ENCODE assay signal across 23 cellular contexts in the genomic region with DNA sequence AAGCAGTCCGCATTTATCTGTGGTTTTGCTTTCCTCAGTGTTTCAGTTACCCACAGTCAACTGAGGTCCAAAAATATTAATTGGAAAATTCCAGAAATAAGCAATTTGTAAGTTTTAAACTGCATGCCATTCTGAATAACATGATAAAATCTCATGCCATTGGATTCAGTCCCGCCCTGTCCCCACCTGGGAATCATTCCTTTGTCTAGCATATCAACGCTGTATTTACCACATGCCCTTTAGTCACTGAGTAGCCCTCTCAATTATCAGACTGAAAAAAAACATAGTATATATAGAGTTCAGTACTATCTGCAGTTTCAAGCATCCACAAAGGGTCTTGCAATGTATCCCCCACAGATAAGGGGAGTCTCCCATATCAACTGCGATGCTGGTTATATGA. TPM values are rescaled to one million over a fixed set of nuclear protein-coding genes. Genes with fewer than 3 reads are reported as not detected.
DNase-seq lines count a peak whose midpoint lies in the region; ATAC-seq, FAIRE-seq and TF ChIP-seq lines count a peak whose summit lies in the region.
"Had no signal": no experiment of that assay in that cellular context is flagged by ENCODE, and none has a peak within 500 bp of the region (broad histone marks: within the 10 kb centered on the region; RNA-seq: fewer than 3 reads in every experiment).

No MANE protein-coding gene starts in this region.

- no peaks in the 10 kb centered on the region for H3K27me3 Mint-ChIP-seq in activated CD4-positive, alpha-beta T cell treated with anti-CD3 and anti-CD28 coated beads for 36 hours
- no peaks in the 10 kb centered on the region for H3K27me3 Mint-ChIP-seq in activated CD4-positive, alpha-beta T cell treated with anti-CD3 and anti-CD28 coated beads, Interleukin-2, amount 10 ng/mL, durations not matched to agents 7 days and 5 days
- H3K27me3 Mint-ChIP-seq in IgD-negative memory B cell: no peaks in the 10 kb centered on the region
- no peaks in the 10 kb centered on the region for H3K27me3 Mint-ChIP-seq in astrocyte (ENCODE audit: low read depth, unreplicated experiment)
- H3K27me3 Mint-ChIP-seq: B cell; brain; dendritic cell treated with granulocyte-macrophage colony-stimulating factor and Interleukin-4, amounts not matched to agents 40 ng/mL and 50 ng/mL, for 4 days had no signal

- H3K36me3 Mint-ChIP-seq in activated CD4-positive, alpha-beta T cell treated with anti-CD3 and anti-CD28 coated beads for 36 hours (ENCODE audit: low read depth): peaks cover 42% of the 10 kb centered on the region
- H3K36me3 Mint-ChIP-seq in activated CD4-positive, alpha-beta T cell treated with anti-CD3 and anti-CD28 coated beads, Interleukin-2, amount 10 ng/mL, durations not matched to agents 7 days and 5 days (ENCODE audit: low read depth): peaks cover 52% of the 10 kb centered on the region
- H3K36me3 Mint-ChIP-seq in IgD-negative memory B cell (peaks cover 5% of the 10 kb centered on the region), astrocyte (ENCODE audit: low read depth, unreplicated experiment) (no peaks in the 10 kb centered on the region)

- H3K4me3 ChIP-seq in astrocyte (ENCODE audit: insufficient read depth, low read depth, low read length) (no peak overlapping the region), osteoblast (ENCODE audit: insufficient read depth, low read length) (no peak overlapping the region), mammary epithelial cell (replicated peaks in 1 of 3; ENCODE audit: insufficient read depth in 1 of 3, low read depth in 2 of 3, low read length in 3 of 3) (no peak overlapping the region)
- H3K4me3 ChIP-seq: heart left ventricle, left ventricle myocardium inferior had no signal

- no peak overlapping the region for H3K4me2 ChIP-seq in astrocyte (ENCODE audit: low read length)
- peak overlapping the region; percentile 31 for H3K4me2 ChIP-seq in osteoblast (ENCODE audit: insufficient read depth, low read length)
- no peak overlapping the region for H3K4me2 ChIP-seq in mammary epithelial cell (ENCODE audit: insufficient read depth, low read depth, low read length)

- POLR2A ChIA-PET in activated CD4-positive, alpha-beta T cell treated with anti-CD3 and anti-CD28 coated beads for 36 hours (lab: Charles Lee): interaction anchor here (1.1 kb wide), 1 partner anchor 15 kb away, joined by 13 read pairs; no protein-coding TSS in a partner anchor
- POLR2A ChIA-PET in activated CD4-positive, alpha-beta T cell treated with anti-CD3 and anti-CD28 coated beads, Interleukin-2, amount 10 ng/mL, durations not matched to agents 7 days and 5 days (lab: Charles Lee): no interaction called here

- H2AFZ ChIP-seq in astrocyte (ENCODE audit: low read depth, low read length): no peak overlapping the region
- no peak overlapping the region for H2AFZ ChIP-seq in osteoblast (ENCODE audit: low read length)
- no peak overlapping the region for H2AFZ ChIP-seq in mammary epithelial cell (ENCODE audit: low read depth, low read length)

- H3K4me1 Mint-ChIP-seq in activated CD4-positive, alpha-beta T cell treated with anti-CD3 and anti-CD28 coated beads for 36 hours: peaks cover 75% of the 10 kb centered on the region
- H3K4me1 Mint-ChIP-seq in activated CD4-positive, alpha-beta T cell treated with anti-CD3 and anti-CD28 coated beads, Interleukin-2, amount 10 ng/mL, durations not matched to agents 7 days and 5 days: peaks cover 62% of the 10 kb centered on the region
- peaks cover 35 to 46% (median 42%) of the 10 kb centered on the region in 3 donors for H3K4me1 Mint-ChIP-seq in IgD-negative memory B cell
- peaks cover 34% of the 10 kb centered on the region for H3K4me1 Mint-ChIP-seq in astrocyte (ENCODE audit: low read depth, unreplicated experiment)

- no TSS peak for BruUV-seq in mammary epithelial cell (replicated peaks; lab: Mats Ljungman, UMichigan)

- no peak for DNase-seq in activated CD4-positive, alpha-beta T cell treated with anti-CD3 and anti-CD28 coated beads for 36 hours
- DNase-seq in activated CD4-positive, alpha-beta T cell treated with anti-CD3 and anti-CD28 coated beads, Interleukin-2, amount 10 ng/mL, durations not matched to agents 7 days and 5 days: no peak
- DNase-seq in astrocyte (ENCODE audit: low read depth): peak; percentile 44
- DNase-seq in osteoblast (ENCODE audit: insufficient read length, low spot score, missing footprints): no peak
- DNase-seq in mammary epithelial cell: no peak
- no peak for DNase-seq in NCI-H146 treated with DMSO at 0.1 percent for 48 hours (lab: John Stamatoyannopoulos, UW; ENCODE audit: unreplicated experiment)
- DNase-seq: activated CD4-positive, alpha-beta T cell treated with anti-CD3 and anti-CD28 coated beads, Interleukin-2, amount 50 U/mL, for 4 hours; activated naive CD4-positive, alpha-beta T cell treated with anti-CD3 and anti-CD28 coated beads, Interleukin-2, amount 50 U/mL, for 16 hours; heart left ventricle; left ventricle myocardium inferior; NCI-H146; stimulated activated CD4-positive, alpha-beta T cell treated with anti-CD3 and anti-CD28 coated beads, Interleukin-4, amount 100 ng/mL, for 4 hours; substantia nigra; SW 1271 had no signal

- H4K20me1 ChIP-seq in astrocyte (ENCODE audit: insufficient read depth, low read length) (peaks cover 12% of the 10 kb centered on the region), osteoblast (ENCODE audit: insufficient read depth, low read length) (no peaks in the 10 kb centered on the region), mammary epithelial cell (ENCODE audit: insufficient read depth, low read length) (no peaks in the 10 kb centered on the region)

- peak overlapping the region; percentile 7 for H3K27ac Mint-ChIP-seq in activated CD4-positive, alpha-beta T cell treated with anti-CD3 and anti-CD28 coated beads for 36 hours
- no peak overlapping the region for H3K27ac Mint-ChIP-seq in activated CD4-positive, alpha-beta T cell treated with anti-CD3 and anti-CD28 coated beads, Interleukin-2, amount 10 ng/mL, durations not matched to agents 7 days and 5 days
- H3K27ac Mint-ChIP-seq in IgD-negative memory B cell (peak overlapping the region in 2 of 3 donors; percentile 3 to 65), astrocyte (ENCODE audit: unreplicated experiment) (no peak overlapping the region)
- H3K27ac Mint-ChIP-seq: B cell; dendritic cell treated with granulocyte-macrophage colony-stimulating factor and Interleukin-4, amounts not matched to agents 40 ng/mL and 50 ng/mL, for 4 days had no signal

- ATAC-seq in activated CD4-positive, alpha-beta T cell treated with anti-CD3 and anti-CD28 coated beads for 36 hours: no peak
- no peak for ATAC-seq in HG02938 (IDR thresholded peaks at IDR 0.05; ENCODE audit: unreplicated experiment)
- ATAC-seq: HCT116, HepG2 had no signal

- in situ Hi-C loops in mammary epithelial cell (cut with MboI; ENCODE audit: low sequenced_read_pairs in 2 of 2): no loop called here

- H3K36me3 ChIP-seq in astrocyte (ENCODE audit: insufficient read depth, low read length): peaks cover 4% of the 10 kb centered on the region
- peaks cover 3% of the 10 kb centered on the region for H3K36me3 ChIP-seq in osteoblast (ENCODE audit: insufficient read depth, low read length)
- no peaks in the 10 kb centered on the region for H3K36me3 ChIP-seq in mammary epithelial cell (ENCODE audit: insufficient read depth, low read length)
- H3K36me3 ChIP-seq: left ventricle myocardium inferior had no signal

- CTCF ChIA-PET in activated CD4-positive, alpha-beta T cell treated with anti-CD3 and anti-CD28 coated beads for 36 hours (lab: Charles Lee): interaction anchor here (0.6 to 2.7 kb wide), 4 partner anchors 10 to 119 kb away, joined by 3 to 16 read pairs (median 6); a partner anchor contains a TSS
- CTCF ChIA-PET in activated CD4-positive, alpha-beta T cell treated with anti-CD3 and anti-CD28 coated beads, Interleukin-2, amount 10 ng/mL, durations not matched to agents 7 days and 5 days (lab: Charles Lee): interaction anchor here (1.5 kb wide), 1 partner anchor 10 kb away, joined by 3 read pairs; no protein-coding TSS in a partner anchor
- CTCF ChIA-PET in mammary epithelial cell (lab: Charles Lee; ENCODE audit: low non-redundant PET): no interaction called here

- H3K79me2 ChIP-seq in astrocyte (ENCODE audit: insufficient read depth, low read length) (peaks cover 86% of the 10 kb centered on the region), osteoblast (ENCODE audit: insufficient read depth, low read length) (peaks cover 86% of the 10 kb centered on the region), mammary epithelial cell (ENCODE audit: insufficient read depth, low read length) (peaks cover 89% of the 10 kb centered on the region)

- H3K27me3 ChIP-seq in astrocyte (ENCODE audit: insufficient read depth, low read length) (no peaks in the 10 kb centered on the region), osteoblast (ENCODE audit: insufficient read depth, low read length) (no peaks in the 10 kb centered on the region), mammary epithelial cell (ENCODE audit: insufficient read depth, low read length) (no peaks in the 10 kb centered on the region)
- H3K27me3 ChIP-seq: heart left ventricle, neutrophil had no signal

- no peak for FAIRE-seq in astrocyte (lab: Jason Lieb, UNC)
- FAIRE-seq: endothelial cell of umbilical vein, HepG2 had no signal

- 82% methylated on average over 4 of the region's 4 CpGs for WGBS in mammary epithelial cell (ENCODE audit: low coverage, missing lambda C conversion rate)

- dilution Hi-C loops in mammary epithelial cell (cut with HindIII; ENCODE audit: low sequenced_read_pairs): no loop called here

- H3K9ac ChIP-seq in astrocyte (ENCODE audit: low read length) (no peak overlapping the region), mammary epithelial cell (ENCODE audit: insufficient read depth, low read length) (no peak overlapping the region)

- H3K4me3 Mint-ChIP-seq in activated CD4-positive, alpha-beta T cell treated with anti-CD3 and anti-CD28 coated beads for 36 hours: no peak overlapping the region
- no peak overlapping the region for H3K4me3 Mint-ChIP-seq in activated CD4-positive, alpha-beta T cell treated with anti-CD3 and anti-CD28 coated beads, Interleukin-2, amount 10 ng/mL, durations not matched to agents 7 days and 5 days
- H3K4me3 Mint-ChIP-seq in IgD-negative memory B cell: no peak overlapping the region
- H3K4me3 Mint-ChIP-seq in astrocyte (ENCODE audit: unreplicated experiment): no peak overlapping the region
- H3K4me3 Mint-ChIP-seq: B cell; dendritic cell treated with granulocyte-macrophage colony-stimulating factor and Interleukin-4, amounts not matched to agents 40 ng/mL and 50 ng/mL, for 4 days had no signal

- no peak overlapping the region for H3K27ac ChIP-seq in astrocyte (ENCODE audit: low read depth, low read length)
- H3K27ac ChIP-seq in osteoblast (ENCODE audit: low read depth, low read length): peak overlapping the region; percentile 87
- H3K27ac ChIP-seq in mammary epithelial cell (ENCODE audit: insufficient read depth, low read depth, low read length): no peak overlapping the region
- H3K27ac ChIP-seq: left ventricle myocardium inferior had no signal

- H3K9me3 ChIP-seq in astrocyte (ENCODE audit: insufficient read depth, low read depth, low read length) (no peaks in the 10 kb centered on the region), osteoblast (ENCODE audit: low read depth, low read length) (no peaks in the 10 kb centered on the region), mammary epithelial cell (replicated peaks; ENCODE audit: insufficient read depth, low read length) (no peaks in the 10 kb centered on the region)
- H3K9me3 ChIP-seq: heart left ventricle, left ventricle myocardium inferior, neutrophil had no signal

- TF ChIP-seq CTCF in astrocyte (IDR thresholded peaks at IDR 0.05; ENCODE audit: insufficient read depth, low read depth, low read length) (no peak), osteoblast (IDR thresholded peaks at IDR 0.05; ENCODE audit: extremely low read depth, low read depth, low read length) (no peak), mammary epithelial cell (conservative IDR thresholded peaks at IDR 0.05 in 1 of 2, IDR thresholded peaks at IDR 0.05 in 1 of 2; ENCODE audit: extremely low read depth in 1 of 2, insufficient read depth in 1 of 2, low read depth in 1 of 2, low read length in 2 of 2) (no peak)

- peaks cover 15% of the 10 kb centered on the region for H3K4me1 ChIP-seq in astrocyte (ENCODE audit: insufficient read depth, low read length)
- H3K4me1 ChIP-seq in osteoblast (ENCODE audit: insufficient read depth, low read length): peaks cover 39% of the 10 kb centered on the region
- H3K4me1 ChIP-seq in mammary epithelial cell (ENCODE audit: insufficient read depth, low read length): peaks cover 6% of the 10 kb centered on the region

- peaks cover 2% of the 10 kb centered on the region for H3K9me3 Mint-ChIP-seq in activated CD4-positive, alpha-beta T cell treated with anti-CD3 and anti-CD28 coated beads for 36 hours (ENCODE audit: low read depth)
- H3K9me3 Mint-ChIP-seq in activated CD4-positive, alpha-beta T cell treated with anti-CD3 and anti-CD28 coated beads, Interleukin-2, amount 10 ng/mL, durations not matched to agents 7 days and 5 days: no peaks in the 10 kb centered on the region
- no peaks in the 10 kb centered on the region for H3K9me3 Mint-ChIP-seq in IgD-negative memory B cell
- no peaks in the 10 kb centered on the region for H3K9me3 Mint-ChIP-seq in astrocyte (ENCODE audit: unreplicated experiment)
- H3K9me3 Mint-ChIP-seq: brain; dendritic cell treated with granulocyte-macrophage colony-stimulating factor and Interleukin-4, amounts not matched to agents 40 ng/mL and 50 ng/mL, for 4 days had no signal

- intact Hi-C loops in activated CD4-positive, alpha-beta T cell treated with anti-CD3 and anti-CD28 coated beads for 36 hours (cut with DNase I, micrococcal nuclease): no loop called here
- intact Hi-C loops in mammary epithelial cell (cut with micrococcal nuclease): no loop called here

RNA-seq across cellular contexts. Expression of a gene that starts 17.1 kb away (rescaled TPM):
- total RNA-seq in activated CD4-positive, alpha-beta T cell treated with anti-CD3 and anti-CD28 coated beads for 36 hours: 10 to 100 TPM; 50.8 to 65.0 TPM
- total RNA-seq in activated CD4-positive, alpha-beta T cell treated with anti-CD3 and anti-CD28 coated beads, Interleukin-2, amount 10 ng/mL, durations not matched to agents 7 days and 5 days: 10 to 100 TPM; 51.1 to 56.1 TPM
- polyA plus RNA-seq in IgD-negative memory B cell (2.4 TPM), mammary epithelial cell (22.9 TPM)
- total RNA-seq in astrocyte (42.1 and 43.7 TPM in 2 replicates), osteoblast (53.9 and 55.1 TPM in 2 replicates), mammary epithelial cell (10 to 100 TPM; 26.7 to 44.4 TPM)
- 29.4 TPM for polyA minus RNA-seq in mammary epithelial cell

Comparison
In these comparisons a context has a peak if more than half of its experiments do, and no peak if none do; other contexts are left out.
1. H3K27ac Mint-ChIP-seq: peak in activated CD4-positive, alpha-beta T cell treated with anti-CD3 and anti-CD28 coated beads for 36 hours (single experiment) and IgD-negative memory B cell (2 of 3); none in activated CD4-positive, alpha-beta T cell treated with anti-CD3 and anti-CD28 coated beads, Interleukin-2, amount 10 ng/mL, durations not matched to agents 7 days and 5 days (single experiment) and astrocyte (single experiment).